ENCODE assay signal across 8 cellular contexts in the genomic region with DNA sequence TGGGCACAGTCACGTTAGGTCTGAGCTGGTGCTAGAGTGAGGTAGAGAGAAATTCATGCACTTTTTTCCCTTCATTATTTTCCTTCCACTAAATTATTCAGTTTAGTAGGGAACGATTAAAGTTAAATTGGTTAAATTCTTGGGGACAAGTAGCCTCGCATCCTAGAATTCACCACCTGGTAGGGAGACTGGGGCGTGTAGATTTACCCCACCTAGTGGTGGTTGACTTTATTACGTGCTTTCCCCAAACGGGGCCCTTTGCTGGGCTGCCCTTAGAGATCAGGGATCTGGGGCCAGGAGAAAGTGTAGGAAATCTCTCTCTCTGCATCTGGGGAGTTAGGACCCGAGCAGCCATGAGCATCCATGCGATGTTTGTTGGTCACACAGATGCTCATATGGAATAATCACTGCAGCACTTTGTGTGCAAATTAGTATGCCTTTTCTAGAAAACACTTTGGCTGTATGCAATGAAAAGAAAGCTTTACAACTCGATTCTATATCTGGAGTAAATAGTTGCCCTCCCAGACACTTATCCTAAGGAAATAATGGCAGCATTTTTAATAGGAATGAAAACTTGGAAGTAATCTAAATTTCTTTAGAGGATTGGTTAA.
DNase-seq lines count a peak whose midpoint lies in the region; ATAC-seq, FAIRE-seq and TF ChIP-seq lines count a peak whose summit lies in the region.

No MANE protein-coding gene starts in this region.

- peak; percentile 58 for ATAC-seq in effector memory CD8-positive, alpha-beta T cell (replicated peaks)

- FAIRE-seq in H54 (lab: Jason Lieb, UNC): no peak

- no peaks in the 10 kb centered on the region for H3K9me3 Mint-ChIP-seq in effector memory CD8-positive, alpha-beta T cell
- H3K9me3 Mint-ChIP-seq in neural crest cell: no peaks in the 10 kb centered on the region

- no peak overlapping the region for H3K4me3 Mint-ChIP-seq in effector memory CD8-positive, alpha-beta T cell
- H3K4me3 Mint-ChIP-seq in neural crest cell: no peak overlapping the region

- no peaks in the 10 kb centered on the region for H3K27me3 Mint-ChIP-seq in effector memory CD8-positive, alpha-beta T cell
- H3K27me3 Mint-ChIP-seq in neural crest cell (ENCODE audit: low read depth): no peaks in the 10 kb centered on the region

- peaks cover 13% of the 10 kb centered on the region for H3K36me3 Mint-ChIP-seq in effector memory CD8-positive, alpha-beta T cell (ENCODE audit: insufficient read depth)
- H3K36me3 Mint-ChIP-seq in neural crest cell (ENCODE audit: low read depth): no peaks in the 10 kb centered on the region

- DNase-seq in NCI-H510A treated with DMSO at 0.1 percent for 48 hours (lab: John Stamatoyannopoulos, UW): peak; percentile 40
- no peak for DNase-seq in NCI-H510A (lab: John Stamatoyannopoulos, UW)
- peak; percentile 63 for DNase-seq in H54 (ENCODE audit: insufficient read length, low spot score)
- DNase-seq in OCI-M1 (lab: John Stamatoyannopoulos, UW): peak; percentile 73
- peak; percentile 15 to 41 (median 26) for DNase-seq in effector memory CD8-positive, alpha-beta T cell
- peak; percentile 42 for DNase-seq in neural crest cell (ENCODE audit: low read depth, low spot score)
- DNase-seq in activated CD4-positive, CD25-positive, alpha-beta regulatory T cell (lab: John Stamatoyannopoulos, UW): no peak
- no peak for DNase-seq in effector CD8-positive, alpha-beta T cell (lab: John Stamatoyannopoulos, UW)

- TF ChIP-seq POLR2A in H54 (IDR thresholded peaks at IDR 0.05; ENCODE audit: low read depth, low read length): no peak

- peak; percentile 69 for TF ChIP-seq CTCF in neural crest cell (conservative IDR thresholded peaks at IDR 0.05)

- H3K27ac Mint-ChIP-seq in effector memory CD8-positive, alpha-beta T cell: peak overlapping the region in 1 of 2 donors; percentile 12
- no peak overlapping the region for H3K27ac Mint-ChIP-seq in neural crest cell (ENCODE audit: unreplicated experiment)

- H3K4me1 Mint-ChIP-seq in effector memory CD8-positive, alpha-beta T cell (ENCODE audit: low read depth in 2 of 2): peaks cover 3 to 7% of the 10 kb centered on the region in 2 donors
- H3K4me1 Mint-ChIP-seq in neural crest cell: no peaks in the 10 kb centered on the region

Comparison
In these comparisons a context has a peak if more than half of its experiments do, and no peak if none do; other contexts are left out.
1. DNase-seq: peak in NCI-H510A treated with DMSO at 0.1 percent for 48 hours (single experiment), H54 (single experiment), OCI-M1 (single experiment), effector memory CD8-positive, alpha-beta T cell (3 of 3) and neural crest cell (single experiment); none in NCI-H510A (single experiment), activated CD4-positive, CD25-positive, alpha-beta regulatory T cell (0 of 4) and effector CD8-positive, alpha-beta T cell (single experiment).